ENCODE assay signal across 16 cellular contexts in the genomic region with DNA sequence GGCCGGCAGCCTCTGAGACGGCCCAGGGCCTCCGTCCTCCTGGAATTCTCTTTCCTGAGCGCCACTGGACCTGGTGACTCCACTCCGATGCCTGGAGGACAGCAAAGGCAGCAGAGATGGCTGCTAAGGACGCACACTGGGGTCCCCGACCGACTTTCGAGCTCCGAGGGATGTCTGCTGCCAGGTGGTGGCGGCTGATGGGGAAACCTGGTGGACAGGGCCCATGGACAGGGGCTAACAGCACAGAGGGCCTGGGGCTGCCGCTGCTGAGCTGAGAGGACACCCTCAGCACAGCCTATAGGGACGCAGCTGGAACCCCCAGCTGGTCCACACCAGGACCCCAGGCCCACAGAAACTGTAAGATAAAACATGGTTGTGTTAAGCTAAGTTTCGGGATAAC.
"Had no signal": no experiment of that assay in that cellular context is flagged by ENCODE, and none has a peak within 500 bp of the region (broad histone marks: within the 10 kb centered on the region; RNA-seq: fewer than 3 reads in every experiment).

No MANE protein-coding gene starts in this region.

- H3K27me3 ChIP-seq: ascending aorta, colonic mucosa had no signal

- H3K4me3 ChIP-seq: ascending aorta, colonic mucosa, gastrocnemius medialis, heart right ventricle, left lung, smooth muscle cell had no signal

- H3K4me2 ChIP-seq: smooth muscle cell had no signal

- ATAC-seq: activated naive CD8-positive, alpha-beta T cell treated with anti-CD3 and anti-CD28 coated beads, Interleukin-2, amount 50 U/mL, for 24 hours; gastrocnemius medialis; heart right ventricle; left lung; stimulated activated memory B cell treated with anti-CD40 and anti-IgM and Interleukin-4, amounts not matched to agents 10 μg/mL and 1 μg/mL and 100 μg/mL, for 72 hours had no signal

- H3K9me3 Mint-ChIP-seq: activated B cell treated with CpG ODN at 0.5 μM for 24 hours; activated naive CD8-positive, alpha-beta T cell treated with anti-CD3 and anti-CD28 coated beads, Interleukin-2, amount 50 U/mL, for 24 hours; activated T-cell treated with anti-CD3 and anti-CD28 coated beads, Interleukin-2, amount 50 U/mL, for 24 hours; neural crest cell had no signal

- H3K4me3 Mint-ChIP-seq: activated B cell treated with CpG ODN at 0.5 μM for 24 hours; activated naive CD8-positive, alpha-beta T cell treated with anti-CD3 and anti-CD28 coated beads, Interleukin-2, amount 50 U/mL, for 24 hours; activated T-cell treated with anti-CD3 and anti-CD28 coated beads, Interleukin-2, amount 50 U/mL, for 24 hours; neural crest cell; stimulated activated memory B cell treated with anti-CD40 and anti-IgM and Interleukin-4, amounts not matched to agents 10 μg/mL and 1 μg/mL and 100 μg/mL, for 72 hours had no signal

- H3K27ac Mint-ChIP-seq: activated B cell treated with CpG ODN at 0.5 μM for 24 hours; activated naive CD8-positive, alpha-beta T cell treated with anti-CD3 and anti-CD28 coated beads, Interleukin-2, amount 50 U/mL, for 24 hours; activated T-cell treated with anti-CD3 and anti-CD28 coated beads, Interleukin-2, amount 50 U/mL, for 24 hours; stimulated activated memory B cell treated with anti-CD40 and anti-IgM and Interleukin-4, amounts not matched to agents 10 μg/mL and 1 μg/mL and 100 μg/mL, for 72 hours had no signal

- DNase-seq: activated B cell treated with CpG ODN at 0.5 μM for 24 hours; activated CD4-positive, alpha-beta T cell treated with anti-CD3 and anti-CD28 coated beads, Interleukin-2, amount 50 U/mL, for 1 hour; activated gamma-delta T cell; activated naive CD8-positive, alpha-beta T cell treated with anti-CD3 and anti-CD28 coated beads, Interleukin-2, amount 50 U/mL, for 24 hours; activated T-cell treated with anti-CD3 and anti-CD28 coated beads, Interleukin-2, amount 50 U/mL, for 24 hours; colonic mucosa; effector CD8-positive, alpha-beta T cell; gastrocnemius medialis; heart right ventricle; mesendoderm; T-helper 2 cell had no signal

- H3K36me3 Mint-ChIP-seq: stimulated activated memory B cell treated with anti-CD40 and anti-IgM and Interleukin-4, amounts not matched to agents 10 μg/mL and 1 μg/mL and 100 μg/mL, for 72 hours had no signal

- H3K4me1 Mint-ChIP-seq: activated B cell treated with CpG ODN at 0.5 μM for 24 hours; activated naive CD8-positive, alpha-beta T cell treated with anti-CD3 and anti-CD28 coated beads, Interleukin-2, amount 50 U/mL, for 24 hours; stimulated activated memory B cell treated with anti-CD40 and anti-IgM and Interleukin-4, amounts not matched to agents 10 μg/mL and 1 μg/mL and 100 μg/mL, for 72 hours had no signal

- H3K36me3 ChIP-seq: ascending aorta, colonic mucosa, gastrocnemius medialis, heart right ventricle, left lung had no signal

- H3K4me1 ChIP-seq: ascending aorta, colonic mucosa, gastrocnemius medialis, heart right ventricle, left lung had no signal

- H3K9me3 ChIP-seq: ascending aorta, colonic mucosa, gastrocnemius medialis, heart right ventricle, left lung had no signal

- H3K27ac ChIP-seq: ascending aorta, colonic mucosa, gastrocnemius medialis, heart right ventricle, left lung had no signal
